12 cellular contexts compared by ENCODE assay signal in genomic region chr9:128918921-128919320, GRCh38. TPM values are rescaled to one million over a fixed set of nuclear protein-coding genes. Genes with fewer than 3 reads are reported as not detected.
DNase-seq lines count a peak whose midpoint lies in the region; ATAC-seq, FAIRE-seq and TF ChIP-seq lines count a peak whose summit lies in the region.
"Had no signal": no experiment of that assay in that cellular context is flagged by ENCODE, and none has a peak within 500 bp of the region (broad histone marks: within the 10 kb centered on the region; RNA-seq: fewer than 3 reads in every experiment).

No MANE protein-coding gene starts in this region.

- H3K4me1 Mint-ChIP-seq in activated naive CD4-positive, alpha-beta T cell treated with anti-CD3 and anti-CD28 coated beads, Interleukin-2, amount 10 ng/mL, durations not matched to agents 7 days and 5 days: peaks cover 12% of the 10 kb centered on the region

- no peak for TF ChIP-seq RAD21 in HepG2 (CRISPR knock-in tag; IDR thresholded peaks at IDR 0.05)

- H3K9me3 ChIP-seq in adipocyte (ENCODE audit: control insufficient read depth, low read length) (no peaks in the 10 kb centered on the region), HepG2 (ENCODE audit: low read length) (no peaks in the 10 kb centered on the region), thoracic aorta (no peaks in the 10 kb centered on the region)

- H3K4me1 ChIP-seq in adipocyte (ENCODE audit: control insufficient read depth, insufficient read depth, low read length) (peaks cover 56% of the 10 kb centered on the region), HepG2 (ENCODE audit: insufficient read depth, low read length) (peaks cover 91% of the 10 kb centered on the region), thoracic aorta (ENCODE audit: control insufficient read depth in 1 of 2, low read depth in 2 of 2) (peaks cover 61 to 93% of the 10 kb centered on the region in 2 donors)

- ATAC-seq in HepG2 (no peak), thoracic aorta (ENCODE audit: insufficient number of reproducible peaks, low FRiP score, low read depth) (no peak), HG03039 (IDR thresholded peaks at IDR 0.05; ENCODE audit: unreplicated experiment) (no peak)
- ATAC-seq: activated CD4-positive, CD25-positive, alpha-beta regulatory T cell treated with anti-CD3 and anti-CD28 coated beads, Interleukin-2, amount 50 U/mL, for 24 hours had no signal

- 45% methylated on average over 2 of the region's 2 CpGs for WGBS in HepG2 (ENCODE audit: low lambda C conversion rate)

- POLR2A ChIA-PET in HepG2 (lab: Yijun Ruan, JAX): interaction anchor here (0.7 to 3.9 kb wide), 5 partner anchors 36 to 289 kb away, joined by 3 to 25 read pairs (median 5); partner anchors contain the start of genes KYAT1 and LRRC8A

- no peaks in the 10 kb centered on the region for H3K27me3 ChIP-seq in adipocyte (replicated peaks; ENCODE audit: control insufficient read depth, insufficient read depth, low read length)
- no peaks in the 10 kb centered on the region for H3K27me3 ChIP-seq in HepG2 (ENCODE audit: control insufficient read depth in 1 of 2, insufficient read depth in 2 of 2, low read length in 2 of 2)
- no peaks in the 10 kb centered on the region for H3K27me3 ChIP-seq in thoracic aorta (replicated peaks; ENCODE audit: insufficient read depth)

- TF ChIP-seq CTCF in HepG2 (CRISPR knock-in tag; IDR thresholded peaks at IDR 0.05) (no peak), thoracic aorta (IDR thresholded peaks at IDR 0.05) (no peak)

- CTCF ChIA-PET in activated naive CD4-positive, alpha-beta T cell treated with anti-CD3 and anti-CD28 coated beads, Interleukin-2, amount 10 ng/mL, durations not matched to agents 7 days and 5 days (lab: Charles Lee): interaction anchor here (1.5 kb wide), 1 partner anchor 9 kb away, joined by 10 read pairs; no protein-coding TSS in a partner anchor
- CTCF ChIA-PET in HepG2 (lab: Yijun Ruan, JAX; ENCODE audit: low intra/inter-chr PET ratio, low total read pairs): no interaction called here

- BruUV-seq in HepG2 (replicated peaks; lab: Mats Ljungman, UMichigan): no TSS peak

- in situ Hi-C loops in HepG2 (cut with HindIII; ENCODE audit: extremely low pct_ligation_motif_present, low pct_unique_long_range_greater_than_20kb): no loop called here

- no peaks in the 10 kb centered on the region for H4K20me1 ChIP-seq in HepG2 (ENCODE audit: insufficient read depth, low read length)

- TF ChIP-seq EP300 in HepG2 (IDR thresholded peaks at IDR 0.05; ENCODE audit: low read depth in 2 of 2, low read length in 2 of 2) (no peak), HepG2 (CRISPR knock-in tag; IDR thresholded peaks at IDR 0.05; ENCODE audit: borderline replicate concordance) (no peak)

- peaks cover 14% of the 10 kb centered on the region for H3K79me2 ChIP-seq in HepG2 (ENCODE audit: insufficient read depth, low read length)

- FAIRE-seq in HepG2 (lab: Jason Lieb, UNC) (no peak), HTR-8/SVneo (lab: Jason Lieb, UNC) (no peak)

- H3K27ac Mint-ChIP-seq in activated naive CD4-positive, alpha-beta T cell treated with anti-CD3 and anti-CD28 coated beads, Interleukin-2, amount 10 ng/mL, durations not matched to agents 7 days and 5 days: peak overlapping the region; percentile 37

- intact Hi-C loops in HepG2 (cut with micrococcal nuclease; ENCODE audit: unreplicated experiment): no loop called here

- H3K27ac ChIP-seq in HepG2 (ENCODE audit: extremely low read length, insufficient read depth, low read length) (peak overlapping the region; percentile 46), thoracic aorta (peak overlapping the region; percentile 88 to 96)

- H3K4me3 ChIP-seq in adipocyte (ENCODE audit: low read length): no peak overlapping the region
- no peak overlapping the region for H3K4me3 ChIP-seq in HepG2 (replicated peaks in 1 of 3; ENCODE audit: insufficient read depth in 1 of 3, low read depth in 2 of 3, low read length in 3 of 3)
- H3K4me3 ChIP-seq in thoracic aorta: no peak overlapping the region

- H2AFZ ChIP-seq in HepG2 (ENCODE audit: low read length): no peak overlapping the region

- no peaks in the 10 kb centered on the region for H3K27me3 Mint-ChIP-seq in activated naive CD4-positive, alpha-beta T cell treated with anti-CD3 and anti-CD28 coated beads, Interleukin-2, amount 10 ng/mL, durations not matched to agents 7 days and 5 days

- peaks cover 27% of the 10 kb centered on the region for H3K36me3 Mint-ChIP-seq in activated naive CD4-positive, alpha-beta T cell treated with anti-CD3 and anti-CD28 coated beads, Interleukin-2, amount 10 ng/mL, durations not matched to agents 7 days and 5 days

- H3K9me3 Mint-ChIP-seq in activated naive CD4-positive, alpha-beta T cell treated with anti-CD3 and anti-CD28 coated beads, Interleukin-2, amount 10 ng/mL, durations not matched to agents 7 days and 5 days: no peaks in the 10 kb centered on the region
- H3K9me3 Mint-ChIP-seq: naive B cell had no signal

- peak overlapping the region; percentile 26; the same call in 1 of the 2 replicates for H3K4me2 ChIP-seq in HepG2 (ENCODE audit: low read depth, low read length)

- H3K4me3 Mint-ChIP-seq in activated naive CD4-positive, alpha-beta T cell treated with anti-CD3 and anti-CD28 coated beads, Interleukin-2, amount 10 ng/mL, durations not matched to agents 7 days and 5 days: no peak overlapping the region

- H3K9ac ChIP-seq in adipocyte (ENCODE audit: low read length) (peak overlapping the region; percentile 24), HepG2 (ENCODE audit: insufficient read depth, low read depth, low read length) (no peak overlapping the region)

- H3K36me3 ChIP-seq in adipocyte (ENCODE audit: control insufficient read depth, insufficient read depth, low read length, severe bottlenecking) (peaks cover 7% of the 10 kb centered on the region), HepG2 (replicated peaks in 1 of 2; ENCODE audit: control insufficient read depth in 1 of 2, insufficient read depth in 2 of 2, low read length in 2 of 2) (peaks cover 7 to 16% of the 10 kb centered on the region in 2 experiments), thoracic aorta (peaks cover 22% of the 10 kb centered on the region)

- no peak for DNase-seq in activated naive CD4-positive, alpha-beta T cell treated with anti-CD3 and anti-CD28 coated beads, Interleukin-2, amount 10 ng/mL, durations not matched to agents 7 days and 5 days
- DNase-seq in activated naive CD4-positive, alpha-beta T cell treated with Interleukin-2 at 50 U/mL for 16 hours: no peak
- DNase-seq in adipocyte (ENCODE audit: low read depth) (no peak), HepG2 (ENCODE audit: low spot score) (no peak), thoracic aorta (ENCODE audit: low spot score) (no peak), T-helper 9 cell (no peak), HTR-8/SVneo (ENCODE audit: insufficient read length, low spot score) (no peak)
- DNase-seq: DMS79 treated with DMSO at 0.1 percent for 48 hours, naive B cell, NCI-H2107 had no signal

- no peak for TF ChIP-seq POLR2A in HepG2 (IDR thresholded peaks at IDR 0.05; ENCODE audit: insufficient read depth in 1 of 2, low read depth in 2 of 2, low read length in 2 of 2)

RNA-seq across cellular contexts. Expression of gene PHYHD1, which starts 1.9 kb away (rescaled TPM):
- total RNA-seq in HepG2 (2016; rRNA removed; fragmentation: Illumina TruSeq; extraction: Trizol) (10.6 and 12.3 TPM in 2 replicates), thoracic aorta (10 to 100 TPM; 21.1 to 36.3 TPM)
- 3.5 and 4.7 TPM in 2 replicates for total RNA-seq in HepG2 (2016; cell fraction: cytosol; rRNA removed; fragmentation: Illumina TruSeq; extraction: Trizol; ENCODE audit: low read depth)
- 10.3 and 13.2 TPM in 2 replicates for total RNA-seq in HepG2 (2016; cell fraction: insoluble cytoplasmic fraction; rRNA removed; fragmentation: Illumina TruSeq; extraction: Trizol)
- 4.2 and 5.2 TPM in 2 replicates for total RNA-seq in HepG2 (2016; cell fraction: membrane; rRNA removed; fragmentation: Illumina TruSeq; extraction: Trizol)
- total RNA-seq in HepG2 (2016; cell fraction: nucleus; rRNA removed; fragmentation: Illumina TruSeq; extraction: Trizol): 5.8 and 8.2 TPM in 2 replicates
- 19.6 and 25.3 TPM in 2 replicates for polyA plus RNA-seq in HepG2 (2011; rRNA removed)
- 12.8 and 20.7 TPM in 2 replicates for polyA plus RNA-seq in HepG2 (2011; cell fraction: cytosol; rRNA removed)
- 28.7 and 34.3 TPM in 2 replicates for polyA plus RNA-seq in HepG2 (2011; cell fraction: nucleus; rRNA removed)
- 9.6 and 13.5 TPM in 2 replicates for polyA plus RNA-seq in HepG2 (2012)
- polyA plus RNA-seq in HepG2 (2016; cell fraction: cytosol; fragmentation: Illumina TruSeq; extraction: Trizol; ENCODE audit: low read depth): 7.3 and 8.5 TPM in 2 replicates
- 21.0 and 23.6 TPM in 2 replicates for polyA plus RNA-seq in HepG2 (2016; cell fraction: insoluble cytoplasmic fraction; fragmentation: Illumina TruSeq; extraction: Trizol; ENCODE audit: low read depth)
- 8.2 and 8.9 TPM in 2 replicates for polyA plus RNA-seq in HepG2 (2016; cell fraction: membrane; fragmentation: Illumina TruSeq; extraction: Trizol; ENCODE audit: low read depth)
- 16.5 and 23.5 TPM in 2 replicates for polyA plus RNA-seq in HepG2 (2016; cell fraction: nucleus; fragmentation: Illumina TruSeq; extraction: Trizol; ENCODE audit: insufficient read depth, low read depth)
- 0.89 and 32.1 TPM in 2 replicates for polyA minus RNA-seq in HepG2 (2011; rRNA and poly(A)+ RNA removed; ENCODE audit: low replicate concordance)
- 12.7 and 13.2 TPM in 2 replicates for polyA minus RNA-seq in HepG2 (2011; cell fraction: cytosol; rRNA and poly(A)+ RNA removed)
- 10.7 and 15.2 TPM in 2 replicates for polyA minus RNA-seq in HepG2 (2011; cell fraction: nucleus; rRNA and poly(A)+ RNA removed)

RNA-seq across cellular contexts. Expression of gene DOLK, which starts 28.5 kb away (rescaled TPM):
- 10.3 and 18.7 TPM in 2 replicates for total RNA-seq in HepG2 (2016; rRNA removed; fragmentation: Illumina TruSeq; extraction: Trizol)
- total RNA-seq in HepG2 (2016; cell fraction: cytosol; rRNA removed; fragmentation: Illumina TruSeq; extraction: Trizol; ENCODE audit: low read depth): 3.1 and 3.7 TPM in 2 replicates
- 11.0 and 19.4 TPM in 2 replicates for total RNA-seq in HepG2 (2016; cell fraction: insoluble cytoplasmic fraction; rRNA removed; fragmentation: Illumina TruSeq; extraction: Trizol)
- total RNA-seq in HepG2 (2016; cell fraction: membrane; rRNA removed; fragmentation: Illumina TruSeq; extraction: Trizol): 7.5 and 9.2 TPM in 2 replicates
- 18.0 and 18.2 TPM in 2 replicates for total RNA-seq in HepG2 (2016; cell fraction: nucleus; rRNA removed; fragmentation: Illumina TruSeq; extraction: Trizol)
- polyA plus RNA-seq in HepG2 (2011; rRNA removed): 15.4 and 19.2 TPM in 2 replicates
- 20.0 and 23.0 TPM in 2 replicates for polyA plus RNA-seq in HepG2 (2011; cell fraction: cytosol; rRNA removed)
- 7.1 TPM in 2 replicates for polyA plus RNA-seq in HepG2 (2011; cell fraction: nucleus; rRNA removed)
- 10.1 and 10.3 TPM in 2 replicates for polyA plus RNA-seq in HepG2 (2012)
- 2.6 and 4.0 TPM in 2 replicates for polyA plus RNA-seq in HepG2 (2016; cell fraction: cytosol; fragmentation: Illumina TruSeq; extraction: Trizol; ENCODE audit: low read depth)
- 10.6 and 11.1 TPM in 2 replicates for polyA plus RNA-seq in HepG2 (2016; cell fraction: insoluble cytoplasmic fraction; fragmentation: Illumina TruSeq; extraction: Trizol; ENCODE audit: low read depth)
- 5.2 and 6.9 TPM in 2 replicates for polyA plus RNA-seq in HepG2 (2016; cell fraction: membrane; fragmentation: Illumina TruSeq; extraction: Trizol; ENCODE audit: low read depth)
- polyA plus RNA-seq in HepG2 (2016; cell fraction: nucleus; fragmentation: Illumina TruSeq; extraction: Trizol; ENCODE audit: insufficient read depth, low read depth): 23.1 and 24.2 TPM in 2 replicates
- polyA minus RNA-seq in HepG2 (2011; rRNA and poly(A)+ RNA removed; ENCODE audit: low replicate concordance): 61.1 and 98.9 TPM in 2 replicates
- polyA minus RNA-seq in HepG2 (2011; cell fraction: cytosol; rRNA and poly(A)+ RNA removed): 10.9 and 12.8 TPM in 2 replicates
- polyA minus RNA-seq in HepG2 (2011; cell fraction: nucleus; rRNA and poly(A)+ RNA removed): 16.7 and 17.8 TPM in 2 replicates
- 10 to 100 TPM; 10.6 to 17.6 TPM for total RNA-seq in thoracic aorta

RNA-seq across cellular contexts. Expression of gene NUP188, which starts 28.6 kb away (rescaled TPM):
- total RNA-seq in HepG2 (2016; rRNA removed; fragmentation: Illumina TruSeq; extraction: Trizol): 38.5 and 54.1 TPM in 2 replicates
- total RNA-seq in HepG2 (2016; cell fraction: cytosol; rRNA removed; fragmentation: Illumina TruSeq; extraction: Trizol; ENCODE audit: low read depth): 8.2 and 12.6 TPM in 2 replicates
- total RNA-seq in HepG2 (2016; cell fraction: insoluble cytoplasmic fraction; rRNA removed; fragmentation: Illumina TruSeq; extraction: Trizol): 35.5 and 47.1 TPM in 2 replicates
- total RNA-seq in HepG2 (2016; cell fraction: membrane; rRNA removed; fragmentation: Illumina TruSeq; extraction: Trizol): 10.3 and 12.4 TPM in 2 replicates
- 52.4 and 56.0 TPM in 2 replicates for total RNA-seq in HepG2 (2016; cell fraction: nucleus; rRNA removed; fragmentation: Illumina TruSeq; extraction: Trizol)
- 28.0 and 31.5 TPM in 2 replicates for polyA plus RNA-seq in HepG2 (2011; rRNA removed)
- 30.7 and 31.2 TPM in 2 replicates for polyA plus RNA-seq in HepG2 (2011; cell fraction: cytosol; rRNA removed)
- polyA plus RNA-seq in HepG2 (2011; cell fraction: nucleus; rRNA removed): 80.5 and 92.3 TPM in 2 replicates
- polyA plus RNA-seq in HepG2 (2012): 31.1 and 32.6 TPM in 2 replicates
- polyA plus RNA-seq in HepG2 (2016; cell fraction: cytosol; fragmentation: Illumina TruSeq; extraction: Trizol; ENCODE audit: low read depth): 1.6 and 2.1 TPM in 2 replicates
- 27.2 and 38.0 TPM in 2 replicates for polyA plus RNA-seq in HepG2 (2016; cell fraction: insoluble cytoplasmic fraction; fragmentation: Illumina TruSeq; extraction: Trizol; ENCODE audit: low read depth)
- polyA plus RNA-seq in HepG2 (2016; cell fraction: membrane; fragmentation: Illumina TruSeq; extraction: Trizol; ENCODE audit: low read depth): 3.8 and 4.7 TPM in 2 replicates
- polyA plus RNA-seq in HepG2 (2016; cell fraction: nucleus; fragmentation: Illumina TruSeq; extraction: Trizol; ENCODE audit: insufficient read depth, low read depth): 55.8 and 60.8 TPM in 2 replicates
- 177 and 560 TPM in 2 replicates for polyA minus RNA-seq in HepG2 (2011; rRNA and poly(A)+ RNA removed; ENCODE audit: low replicate concordance)
- 51.6 and 71.1 TPM in 2 replicates for polyA minus RNA-seq in HepG2 (2011; cell fraction: cytosol; rRNA and poly(A)+ RNA removed)
- polyA minus RNA-seq in HepG2 (2011; cell fraction: nucleus; rRNA and poly(A)+ RNA removed): 71.8 and 93.1 TPM in 2 replicates
- 100 to 1,000 TPM in 1 of 2 donors, 10 to 100 TPM in 1; 75.7 to 106 TPM for total RNA-seq in thoracic aorta

RNA-seq across cellular contexts. Expression of gene LRRC8A, which starts 37.0 kb away (rescaled TPM):
- 10.0 and 16.1 TPM in 2 replicates for total RNA-seq in HepG2 (2016; rRNA removed; fragmentation: Illumina TruSeq; extraction: Trizol)
- 3.1 and 3.7 TPM in 2 replicates for total RNA-seq in HepG2 (2016; cell fraction: cytosol; rRNA removed; fragmentation: Illumina TruSeq; extraction: Trizol; ENCODE audit: low read depth)
- 8.4 and 15.9 TPM in 2 replicates for total RNA-seq in HepG2 (2016; cell fraction: insoluble cytoplasmic fraction; rRNA removed; fragmentation: Illumina TruSeq; extraction: Trizol)
- 12.4 and 13.1 TPM in 2 replicates for total RNA-seq in HepG2 (2016; cell fraction: membrane; rRNA removed; fragmentation: Illumina TruSeq; extraction: Trizol)
- 13.9 and 14.0 TPM in 2 replicates for total RNA-seq in HepG2 (2016; cell fraction: nucleus; rRNA removed; fragmentation: Illumina TruSeq; extraction: Trizol)
- polyA plus RNA-seq in HepG2 (2011; rRNA removed): 40.6 and 44.8 TPM in 2 replicates
- 38.4 and 46.2 TPM in 2 replicates for polyA plus RNA-seq in HepG2 (2011; cell fraction: cytosol; rRNA removed)
- polyA plus RNA-seq in HepG2 (2011; cell fraction: nucleus; rRNA removed): 29.0 and 30.1 TPM in 2 replicates
- polyA plus RNA-seq in HepG2 (2012): 15.7 and 19.9 TPM in 2 replicates
- polyA plus RNA-seq in HepG2 (2016; cell fraction: cytosol; fragmentation: Illumina TruSeq; extraction: Trizol; ENCODE audit: low read depth): 2.4 and 2.7 TPM in 2 replicates
- polyA plus RNA-seq in HepG2 (2016; cell fraction: insoluble cytoplasmic fraction; fragmentation: Illumina TruSeq; extraction: Trizol; ENCODE audit: low read depth): 9.1 and 10.7 TPM in 2 replicates
- polyA plus RNA-seq in HepG2 (2016; cell fraction: membrane; fragmentation: Illumina TruSeq; extraction: Trizol; ENCODE audit: low read depth): 9.0 and 9.9 TPM in 2 replicates
- polyA plus RNA-seq in HepG2 (2016; cell fraction: nucleus; fragmentation: Illumina TruSeq; extraction: Trizol; ENCODE audit: insufficient read depth, low read depth): 19.9 and 20.5 TPM in 2 replicates
- polyA minus RNA-seq in HepG2 (2011; rRNA and poly(A)+ RNA removed; ENCODE audit: low replicate concordance): 77.3 and 88.9 TPM in 2 replicates
- 24.8 and 26.8 TPM in 2 replicates for polyA minus RNA-seq in HepG2 (2011; cell fraction: cytosol; rRNA and poly(A)+ RNA removed)
- polyA minus RNA-seq in HepG2 (2011; cell fraction: nucleus; rRNA and poly(A)+ RNA removed): 14.4 TPM in 2 replicates
- 100 to 1,000 TPM; 125 to 161 TPM for total RNA-seq in thoracic aorta

RNA-seq across cellular contexts. Expression of gene KYAT1, which starts 37.2 kb away (rescaled TPM):
- 5.6 and 9.2 TPM in 2 replicates for total RNA-seq in HepG2 (2016; rRNA removed; fragmentation: Illumina TruSeq; extraction: Trizol)
- total RNA-seq in HepG2 (2016; cell fraction: cytosol; rRNA removed; fragmentation: Illumina TruSeq; extraction: Trizol; ENCODE audit: low read depth): 2.0 and 2.8 TPM in 2 replicates
- total RNA-seq in HepG2 (2016; cell fraction: insoluble cytoplasmic fraction; rRNA removed; fragmentation: Illumina TruSeq; extraction: Trizol): 6.1 and 10.3 TPM in 2 replicates
- total RNA-seq in HepG2 (2016; cell fraction: membrane; rRNA removed; fragmentation: Illumina TruSeq; extraction: Trizol): 3.5 and 4.0 TPM in 2 replicates
- total RNA-seq in HepG2 (2016; cell fraction: nucleus; rRNA removed; fragmentation: Illumina TruSeq; extraction: Trizol): 13.5 and 14.4 TPM in 2 replicates
- polyA plus RNA-seq in HepG2 (2011; rRNA removed): 46.5 and 58.4 TPM in 2 replicates
- 22.3 and 28.7 TPM in 2 replicates for polyA plus RNA-seq in HepG2 (2011; cell fraction: cytosol; rRNA removed)
- 274 and 317 TPM in 2 replicates for polyA plus RNA-seq in HepG2 (2011; cell fraction: nucleus; rRNA removed)
- 22.3 and 32.9 TPM in 2 replicates for polyA plus RNA-seq in HepG2 (2012)
- 1.4 and 1.9 TPM in 2 replicates for polyA plus RNA-seq in HepG2 (2016; cell fraction: cytosol; fragmentation: Illumina TruSeq; extraction: Trizol; ENCODE audit: low read depth)
- 4.9 and 6.1 TPM in 2 replicates for polyA plus RNA-seq in HepG2 (2016; cell fraction: insoluble cytoplasmic fraction; fragmentation: Illumina TruSeq; extraction: Trizol; ENCODE audit: low read depth)
- 1.7 and 2.4 TPM in 2 replicates for polyA plus RNA-seq in HepG2 (2016; cell fraction: membrane; fragmentation: Illumina TruSeq; extraction: Trizol; ENCODE audit: low read depth)
- polyA plus RNA-seq in HepG2 (2016; cell fraction: nucleus; fragmentation: Illumina TruSeq; extraction: Trizol; ENCODE audit: insufficient read depth, low read depth): 34.5 and 36.6 TPM in 2 replicates
- 38.2 and 47.2 TPM in 2 replicates for polyA minus RNA-seq in HepG2 (2011; rRNA and poly(A)+ RNA removed; ENCODE audit: low replicate concordance)
- polyA minus RNA-seq in HepG2 (2011; cell fraction: cytosol; rRNA and poly(A)+ RNA removed): 9.3 and 15.4 TPM in 2 replicates
- polyA minus RNA-seq in HepG2 (2011; cell fraction: nucleus; rRNA and poly(A)+ RNA removed): 48.0 and 50.7 TPM in 2 replicates
- 10 to 100 TPM in 1 of 2 donors, 1 to 10 TPM in 1; 5.4 to 14.2 TPM for total RNA-seq in thoracic aorta
